Comparison of ENCODE assay signal across 8 cellular contexts in genomic region chr20:38221041-38221589, GRCh38. TPM values are rescaled to one million over a fixed set of nuclear protein-coding genes. Genes with fewer than 3 reads are reported as not detected.
DNase-seq lines count a peak whose midpoint lies in the region; ATAC-seq lines count a peak whose summit lies in the region.

No MANE protein-coding gene starts in this region.

- DNase-seq in NCI-H82 (lab: John Stamatoyannopoulos, UW) (peak; percentile 85), NCI-H82 treated with DMSO at 0.1 percent for 48 hours (lab: John Stamatoyannopoulos, UW; ENCODE audit: unreplicated experiment) (no peak), NCI-H2029 treated with DMSO at 0.1 percent for 48 hours (lab: John Stamatoyannopoulos, UW) (peak; percentile 27), left colon (peak; percentile 36 to 70)
- DNase-seq in activated CD4-positive, CD25-positive, alpha-beta regulatory T cell treated with anti-CD3 and anti-CD28 coated beads, Interleukin-2, amount 50 U/mL, for 72 hours, result peak; percentile 74
- peak; percentile 37 for DNase-seq in central memory CD4-positive, alpha-beta T cell
- DNase-seq in stimulated activated CD4-positive, alpha-beta T cell treated with anti-CD3 and anti-CD28 coated beads, Interleukin-4, amount 100 ng/mL, for 4 hours, result peak; percentile 40 to 66

- ATAC-seq in left colon, result peak; percentile 77
- ATAC-seq in HG03378 (IDR thresholded peaks at IDR 0.05; ENCODE audit: unreplicated experiment), result no peak

- intact Hi-C loops in left colon (cut with DNase I, micrococcal nuclease), result loop anchor here in 1 of 2 donors (2.0 kb wide), 1 partner anchor 164 kb away; no protein-coding TSS in a partner anchor

RNA-seq across cellular contexts. Expression of gene KIAA1755, which starts 39.4 kb away (rescaled TPM):
- total RNA-seq in left colon, result 1 to 10 TPM in 1 of 2 donors, under 1 TPM in 1; 0.34 to 2.5 TPM

RNA-seq across cellular contexts. Expression of gene TGM2, which starts 56.0 kb away (rescaled TPM):
- total RNA-seq in left colon, result 10 to 100 TPM; 26.9 to 33.9 TPM
